In genomic region chr7:42237162-42237821, GRCh38 we compare ENCODE assay signal across 8 cellular contexts. TPM values are rescaled to one million over a fixed set of nuclear protein-coding genes. Genes with fewer than 3 reads are reported as not detected.
DNase-seq lines count a peak whose midpoint lies in the region; ATAC-seq and TF ChIP-seq lines count a peak whose summit lies in the region.

Gene GLI3 (minus strand): TSS chr7:42237209. CDS start chr7:42223253, 13,956 bp downstream.

- H3K36me3 Mint-ChIP-seq in Calu3 (ENCODE audit: insufficient read depth, unreplicated experiment) = peaks cover 16% of the 10 kb centered on the region

- TF ChIP-seq CTCF in Calu3 (IDR thresholded peaks at IDR 0.05; ENCODE audit: unreplicated experiment) (no peak), VCaP (conservative IDR thresholded peaks at IDR 0.05) (peak; percentile 60), esophagus muscularis mucosa (IDR thresholded peaks at IDR 0.05) (peak in 2 of 3 experiments; percentile 12 to 48), mucosa of descending colon (IDR thresholded peaks at IDR 0.05) (no peak), tibial artery (IDR thresholded peaks at IDR 0.05) (peak; percentile 21 to 27)

- intact Hi-C loops in Calu3 (cut with micrococcal nuclease; ENCODE audit: unreplicated experiment) = no loop called here
- intact Hi-C loops in esophagus muscularis mucosa (cut with DNase I) = loop anchor here (5.0 to 10.0 kb wide), 4 partner anchors 258 to 440 kb away; no protein-coding TSS in a partner anchor
- intact Hi-C loops in mucosa of descending colon (cut with DNase I, micrococcal nuclease) = loop anchor here in 1 of 2 donors (5.0 kb wide), 1 partner anchor 260 kb away; no protein-coding TSS in a partner anchor
- intact Hi-C loops in tibial artery (cut with DNase I; ENCODE audit: low total_unique reads) = no loop called here

- CTCF ChIA-PET in Calu3 (lab: Charles Lee) = no interaction called here

- H3K36me3 ChIP-seq in esophagus muscularis mucosa (no peaks in the 10 kb centered on the region), mucosa of descending colon (ENCODE audit: low read depth) (no peaks in the 10 kb centered on the region), tibial artery (no peaks in the 10 kb centered on the region)

- WGBS in esophagus muscularis mucosa = under 1% methylated on average over 45 of the region's 58 CpGs

- H3K4me1 Mint-ChIP-seq in Calu3 (ENCODE audit: low read depth, unreplicated experiment) = peaks cover 12% of the 10 kb centered on the region

- peak within 1 kb of the TSS; percentile 68 for H3K4me3 Mint-ChIP-seq in Calu3 (ENCODE audit: low read depth, unreplicated experiment)

- H3K4me3 ChIP-seq in esophagus muscularis mucosa (peak within 1 kb of the TSS; percentile 79 to 93 (median 86)), mucosa of descending colon (peak within 1 kb of the TSS; percentile 17), tibial artery (peak within 1 kb of the TSS; percentile 76 to 83)

- H3K27me3 ChIP-seq in esophagus muscularis mucosa = no peaks in the 10 kb centered on the region
- H3K27me3 ChIP-seq in tibial artery = no peaks in the 10 kb centered on the region

- peaks cover 100% of the 10 kb centered on the region for H3K27me3 Mint-ChIP-seq in Calu3 (ENCODE audit: unreplicated experiment)

- peak within 1 kb of the TSS; percentile 21 for H3K27ac Mint-ChIP-seq in Calu3 (ENCODE audit: unreplicated experiment)

- BruUV-seq in Calu3 (replicated peaks; lab: Mats Ljungman, UMichigan) = no TSS peak

- no peaks in the 10 kb centered on the region for H3K9me3 ChIP-seq in esophagus muscularis mucosa
- no peaks in the 10 kb centered on the region for H3K9me3 ChIP-seq in mucosa of descending colon
- H3K9me3 ChIP-seq in tibial artery = no peaks in the 10 kb centered on the region

- TF ChIP-seq EP300 in esophagus muscularis mucosa (IDR thresholded peaks at IDR 0.05) = no peak

- no peaks in the 10 kb centered on the region for H3K9me3 Mint-ChIP-seq in Calu3 (ENCODE audit: low read depth, unreplicated experiment)

- peak; percentile 66 for DNase-seq in Calu3
- peak; percentile 96 for DNase-seq in esophagus muscularis mucosa (ENCODE audit: extremely low spot score)
- DNase-seq in mucosa of descending colon = peak; percentile 53 to 81 (median 61)
- peak; percentile 92 to 95 for DNase-seq in tibial artery

- H3K27ac ChIP-seq in VCaP = peak within 1 kb of the TSS; percentile 87
- peak within 1 kb of the TSS; percentile 93 to 95 (median 94) for H3K27ac ChIP-seq in esophagus muscularis mucosa (replicated peaks in 1 of 4)
- peak within 1 kb of the TSS; percentile 77 to 96 for H3K27ac ChIP-seq in tibial artery

- H3K4me1 ChIP-seq in esophagus muscularis mucosa (peaks cover 13 to 59% (median 54%) of the 10 kb centered on the region in 4 donors), mucosa of descending colon (ENCODE audit: low read depth) (peaks cover 5% of the 10 kb centered on the region), tibial artery (peaks cover 0 to 39% (median 8%) of the 10 kb centered on the region in 4 donors)

- ATAC-seq in GM19351 (IDR thresholded peaks at IDR 0.05; ENCODE audit: unreplicated experiment) (peak; percentile 74), HG03565 (IDR thresholded peaks at IDR 0.05; ENCODE audit: unreplicated experiment) (peak; percentile 49), mucosa of descending colon (peak; percentile 69), HG03457 (IDR thresholded peaks at IDR 0.05; ENCODE audit: unreplicated experiment) (no peak)

- TF ChIP-seq POLR2A in esophagus muscularis mucosa (IDR thresholded peaks at IDR 0.05; ENCODE audit: low read depth) = no peak

RNA-seq across cellular contexts. Expression of gene GLI3, which starts in this region (rescaled TPM):
- total RNA-seq in Calu3 (2022) (not detected in 2 replicates), esophagus muscularis mucosa (10 to 100 TPM; 11.7 to 17.8 (median 13.3) TPM), mucosa of descending colon (10 to 100 TPM in 1 of 3 donors, 1 to 10 TPM in 2; 3.0 to 56.3 (median 8.8) TPM)

Comparison
In these comparisons a context has a peak if more than half of its experiments do, and no peak if none do; other contexts are left out.
1. Peak in DNase-seq in Calu3; RNA of the gene not detected or under 1 TPM.
2. CTCF ChIP-seq: peak in VCaP (single experiment), esophagus muscularis mucosa (2 of 3) and tibial artery (2 of 2); none in Calu3 (single experiment) and mucosa of descending colon (single experiment).
3. H3K4me3 ChIP-seq: peak in every context shown above with its lines; median percentile 86 in esophagus muscularis mucosa; 80 in tibial artery; 17 in mucosa of descending colon.
4. Peak in every context shown above with its lines, with median percentiles within 50 percentile points of each other: DNase-seq and H3K27ac ChIP-seq.